12 cellular contexts compared by ENCODE assay signal in the genomic region with DNA sequence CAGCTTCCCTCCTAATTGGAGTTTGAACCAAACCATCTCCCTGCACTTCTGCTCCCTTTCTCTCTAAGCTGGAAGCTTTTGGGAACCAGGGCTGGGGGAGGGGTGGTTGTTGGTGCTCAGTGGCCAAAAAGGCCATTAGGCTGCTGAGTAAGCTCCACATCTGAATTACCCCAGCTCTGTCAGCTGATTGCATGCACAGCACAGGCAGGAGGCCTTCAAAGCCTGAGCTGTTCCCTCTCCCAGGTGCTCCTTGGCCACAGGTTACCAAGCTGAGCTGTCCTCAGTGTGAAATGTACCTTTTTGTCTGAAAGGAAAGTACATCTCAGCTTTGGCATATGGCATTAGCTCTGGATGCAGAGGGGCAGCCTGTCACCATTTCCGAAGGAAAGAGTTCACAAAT. TPM values are rescaled to one million over a fixed set of nuclear protein-coding genes. Genes with fewer than 3 reads are reported as not detected.
DNase-seq lines count a peak whose midpoint lies in the region; ATAC-seq and TF ChIP-seq lines count a peak whose summit lies in the region.
"Had no signal": no experiment of that assay in that cellular context is flagged by ENCODE, and none has a peak within 500 bp of the region (broad histone marks: within the 10 kb centered on the region; RNA-seq: fewer than 3 reads in every experiment).

No MANE protein-coding gene starts in this region.

- intact Hi-C loops in left cardiac atrium (cut with DNase I), result no loop called here

- no peak overlapping the region for H3K4me3 ChIP-seq in right atrium auricular region
- H3K4me3 ChIP-seq: stomach had no signal

- peaks cover under 1% of the 10 kb centered on the region for H3K36me3 ChIP-seq in right atrium auricular region

- H3K9me3 ChIP-seq in right atrium auricular region, result no peaks in the 10 kb centered on the region
- H3K9me3 ChIP-seq: stomach had no signal

- H3K27ac ChIP-seq in right atrium auricular region (no peak overlapping the region), VCaP (0 out of 2 replicates have a peak overlapping the region, but pooled peaks have one; percentile 3), layer of hippocampus (ENCODE audit: low read depth, low read length) (peak overlapping the region; percentile 58)

- H3K4me1 ChIP-seq in right atrium auricular region, result peaks cover 0 to 3% of the 10 kb centered on the region in 2 donors

- no peak for DNase-seq in left cardiac atrium
- DNase-seq in right atrium auricular region (ENCODE audit: low spot score), result no peak
- no peak for DNase-seq in kidney glomerular epithelial cell (lab: John Stamatoyannopoulos, UW)
- DNase-seq: CD4-positive, alpha-beta memory T cell; effector memory CD4-positive, alpha-beta T cell; stomach; T-helper 2 cell had no signal

- H3K27me3 ChIP-seq in right atrium auricular region (no peaks in the 10 kb centered on the region), layer of hippocampus (ENCODE audit: control insufficient read depth, insufficient read depth, low read length) (no peaks in the 10 kb centered on the region)
- H3K27me3 ChIP-seq: stomach had no signal

- TF ChIP-seq CTCF in right atrium auricular region (IDR thresholded peaks at IDR 0.05), result no peak
- no peak for TF ChIP-seq CTCF in VCaP (conservative IDR thresholded peaks at IDR 0.05)

- ATAC-seq in left cardiac atrium (peak; percentile 9 to 25), HG02938 (IDR thresholded peaks at IDR 0.05; ENCODE audit: unreplicated experiment) (no peak), GM21360 (IDR thresholded peaks at IDR 0.05; ENCODE audit: unreplicated experiment) (no peak), GM21825 (IDR thresholded peaks at IDR 0.05; ENCODE audit: unreplicated experiment) (no peak)

RNA-seq across cellular contexts. Expression of a gene that starts 6.2 kb away (rescaled TPM):
- total RNA-seq in left cardiac atrium, result 10 to 100 TPM; 13.7 to 17.9 TPM
- total RNA-seq in right atrium auricular region, result 10 to 100 TPM; 10.9 to 13.7 TPM

RNA-seq across cellular contexts. Expression of a gene that starts 38.0 kb away (rescaled TPM):
- total RNA-seq in left cardiac atrium, result 100 to 1,000 TPM; 145 to 180 TPM
- total RNA-seq in right atrium auricular region, result 100 to 1,000 TPM in 1 of 2 donors, 10 to 100 TPM in 1; 91.4 to 102 TPM

RNA-seq across cellular contexts. Expression of a gene that starts 45.3 kb away (rescaled TPM):
- total RNA-seq in left cardiac atrium (under 1 TPM; 0.34 to 0.80 TPM), right atrium auricular region (under 1 TPM in 1 of 2 donors, not detected in 1; 0.39 TPM)

Comparison
In these comparisons a context has a peak if more than half of its experiments do, and no peak if none do; other contexts are left out.
1. ATAC-seq: peak in left cardiac atrium (2 of 2); none in HG02938 (single experiment), GM21360 (single experiment) and GM21825 (single experiment).
2. H3K27ac ChIP-seq: peak in VCaP (single experiment) and layer of hippocampus (single experiment); none in right atrium auricular region (0 of 2).